9 cellular contexts compared by ENCODE assay signal in genomic region chr9:33143241-33143642, GRCh38. TPM values are rescaled to one million over a fixed set of nuclear protein-coding genes. Genes with fewer than 3 reads are reported as not detected.
DNase-seq lines count a peak whose midpoint lies in the region; ATAC-seq and TF ChIP-seq lines count a peak whose summit lies in the region.
"Had no signal": no experiment of that assay in that cellular context is flagged by ENCODE, and none has a peak within 500 bp of the region (broad histone marks: within the 10 kb centered on the region; RNA-seq: fewer than 3 reads in every experiment).

No MANE protein-coding gene starts in this region.

- peak; percentile 65 for DNase-seq in BJ (ENCODE audit: low read depth)
- DNase-seq in activated naive CD8-positive, alpha-beta T cell treated with anti-CD3 and anti-CD28 coated beads, Interleukin-2, amount 10 ng/mL, durations not matched to agents 7 days and 5 days = no peak
- DNase-seq in mesenteric fat pad (ENCODE audit: low spot score) = peak; percentile 24
- DNase-seq in left cardiac atrium = no peak
- DNase-seq in hypothalamus (lab: John Stamatoyannopoulos, UW) = no peak
- DNase-seq in NCI-H1694 treated with DMSO at 0.1 percent for 48 hours (lab: John Stamatoyannopoulos, UW) = no peak
- DNase-seq in activated CD4-positive, alpha-beta T cell treated with anti-CD3 and anti-CD28 coated beads for 48 hours = no peak
- DNase-seq: SW 1271 had no signal

- no peaks in the 10 kb centered on the region for H3K9me3 Mint-ChIP-seq in activated naive CD8-positive, alpha-beta T cell treated with anti-CD3 and anti-CD28 coated beads, Interleukin-2, amount 10 ng/mL, durations not matched to agents 7 days and 5 days

- peaks cover 3% of the 10 kb centered on the region for H3K36me3 Mint-ChIP-seq in activated naive CD8-positive, alpha-beta T cell treated with anti-CD3 and anti-CD28 coated beads, Interleukin-2, amount 10 ng/mL, durations not matched to agents 7 days and 5 days

- no peak for TF ChIP-seq CTCF in BJ (IDR thresholded peaks at IDR 0.05; ENCODE audit: insufficient read depth, low read depth, low read length)

- POLR2A ChIA-PET in BJ (lab: Charles Lee) = interaction anchor here (0.5 to 1.1 kb wide), 3 partner anchors 9 to 20 kb away, joined by 3 to 10 read pairs (median 4); no protein-coding TSS in a partner anchor
- POLR2A ChIA-PET in activated naive CD8-positive, alpha-beta T cell treated with anti-CD3 and anti-CD28 coated beads, Interleukin-2, amount 10 ng/mL, durations not matched to agents 7 days and 5 days (lab: Charles Lee) = interaction anchor here (1.1 to 1.9 kb wide), 3 partner anchors 11 to 24 kb away, joined by 3 to 7 read pairs (median 6); partner anchors contain the start of gene B4GALT1

- peak overlapping the region; percentile 47 for H3K27ac Mint-ChIP-seq in activated naive CD8-positive, alpha-beta T cell treated with anti-CD3 and anti-CD28 coated beads, Interleukin-2, amount 10 ng/mL, durations not matched to agents 7 days and 5 days

- no peaks in the 10 kb centered on the region for H3K27me3 Mint-ChIP-seq in activated naive CD8-positive, alpha-beta T cell treated with anti-CD3 and anti-CD28 coated beads, Interleukin-2, amount 10 ng/mL, durations not matched to agents 7 days and 5 days

- ATAC-seq in GM21786 (IDR thresholded peaks at IDR 0.05; ENCODE audit: unreplicated experiment) (peak; percentile 6), left cardiac atrium (no peak)
- ATAC-seq in activated naive CD8-positive, alpha-beta T cell treated with anti-CD3 and anti-CD28 coated beads, Interleukin-2, amount 10 ng/mL, durations not matched to agents 7 days and 5 days (ENCODE audit: low read depth) = peak; percentile 25

- CTCF ChIA-PET in BJ (lab: Yijun Ruan, JAX) = interaction anchor here (0.6 to 1.5 kb wide), 2 partner anchors 11 to 83 kb away, joined by 4 read pairs; no protein-coding TSS in a partner anchor

- H3K4me3 Mint-ChIP-seq in activated naive CD8-positive, alpha-beta T cell treated with anti-CD3 and anti-CD28 coated beads, Interleukin-2, amount 10 ng/mL, durations not matched to agents 7 days and 5 days = peak overlapping the region; percentile 41

- H3K4me1 Mint-ChIP-seq in activated naive CD8-positive, alpha-beta T cell treated with anti-CD3 and anti-CD28 coated beads, Interleukin-2, amount 10 ng/mL, durations not matched to agents 7 days and 5 days = peaks cover 39% of the 10 kb centered on the region

- intact Hi-C loops in left cardiac atrium (cut with DNase I) = no loop called here

- no peaks in the 10 kb centered on the region for H3K36me3 ChIP-seq in BJ (ENCODE audit: control insufficient read depth, insufficient read depth, low read length)

- H3K27me3 ChIP-seq in BJ (ENCODE audit: control insufficient read depth, insufficient read depth, low read length) = no peaks in the 10 kb centered on the region

- no peak overlapping the region for H3K4me3 ChIP-seq in BJ (ENCODE audit: low read depth, low read length)

RNA-seq across cellular contexts. Expression of gene B4GALT1, which starts 23.9 kb away (rescaled TPM):
- 82.0 and 85.6 TPM in 2 replicates for polyA plus RNA-seq in BJ (2011; rRNA removed)
- polyA minus RNA-seq in BJ (2011; rRNA and poly(A)+ RNA removed) = 119 and 126 TPM in 2 replicates
- 10 to 100 TPM; 34.6 to 35.7 TPM for total RNA-seq in activated naive CD8-positive, alpha-beta T cell treated with anti-CD3 and anti-CD28 coated beads, Interleukin-2, amount 10 ng/mL, durations not matched to agents 7 days and 5 days
- total RNA-seq in mesenteric fat pad = 115 TPM
- 100 to 1,000 TPM in 1 of 2 donors, 10 to 100 TPM in 1; 49.5 to 107 TPM for total RNA-seq in left cardiac atrium

Comparison
In these comparisons a context has a peak if more than half of its experiments do, and no peak if none do; other contexts are left out.
1. DNase-seq: peak in BJ (single experiment) and mesenteric fat pad (single experiment); none in activated naive CD8-positive, alpha-beta T cell treated with anti-CD3 and anti-CD28 coated beads, Interleukin-2, amount 10 ng/mL, durations not matched to agents 7 days and 5 days (single experiment), left cardiac atrium (single experiment), hypothalamus (0 of 51), NCI-H1694 treated with DMSO at 0.1 percent for 48 hours (single experiment) and activated CD4-positive, alpha-beta T cell treated with anti-CD3 and anti-CD28 coated beads for 48 hours (single experiment).
2. ATAC-seq: peak in GM21786 (single experiment) and activated naive CD8-positive, alpha-beta T cell treated with anti-CD3 and anti-CD28 coated beads, Interleukin-2, amount 10 ng/mL, durations not matched to agents 7 days and 5 days (single experiment); none in left cardiac atrium (0 of 2).